In genomic region chr18:4107049-4107459, GRCh38 we compare ENCODE assay signal across 1 cellular context.
TF ChIP-seq lines count a peak whose summit lies in the region.

No MANE protein-coding gene starts in this region.

TF ChIP-seq in GM23338, 12 proteins besides CTCF, POLR2A, EP300 and RAD21 (continued from another document):
- TF ChIP-seq REST (IDR thresholded peaks at IDR 0.05; ENCODE audit: unreplicated experiment), result no peak
- no peak for TF ChIP-seq ZNF331 (CRISPR knock-in tag; IDR thresholded peaks at IDR 0.05; ENCODE audit: low read depth)
- TF ChIP-seq NANOG (IDR thresholded peaks at IDR 0.05; ENCODE audit: borderline replicate concordance), result no peak
- TF ChIP-seq POLR2AphosphoS5 (IDR thresholded peaks at IDR 0.05; ENCODE audit: low read depth), result no peak
- TF ChIP-seq CREB1 (CRISPR knock-in tag; IDR thresholded peaks at IDR 0.05; ENCODE audit: low read depth), result no peak
- no peak for TF ChIP-seq EZH2phosphoT487 (IDR thresholded peaks at IDR 0.05; ENCODE audit: unreplicated experiment)
- TF ChIP-seq ZNF462 (CRISPR knock-in tag; IDR thresholded peaks at IDR 0.05), result no peak
- no peak for TF ChIP-seq EZH2 (IDR thresholded peaks at IDR 0.05; ENCODE audit: low read depth, unreplicated experiment)
- TF ChIP-seq ZNF114 (CRISPR knock-in tag; IDR thresholded peaks at IDR 0.05), result no peak
